Comparison of ENCODE assay signal across 8 cellular contexts in the genomic region with DNA sequence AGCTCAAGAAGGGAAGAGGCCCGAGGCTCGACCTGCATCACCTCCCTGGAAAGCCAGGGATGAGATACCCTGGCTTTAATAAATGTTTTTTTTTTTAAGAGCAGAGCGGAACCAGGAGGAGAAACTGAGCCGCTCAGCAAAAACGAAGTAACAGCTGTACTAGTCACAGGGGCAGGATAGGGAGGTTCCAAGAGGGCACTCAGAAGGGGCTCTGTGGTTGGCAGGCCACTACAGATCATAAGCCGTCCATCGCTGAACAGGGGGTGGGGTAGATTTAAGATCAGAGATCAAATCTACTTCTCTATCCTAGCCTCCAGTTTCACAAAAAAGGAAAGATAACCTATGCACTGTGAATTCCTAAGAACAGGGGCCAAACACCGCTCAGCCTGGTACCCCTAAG. TPM values are rescaled to one million over a fixed set of nuclear protein-coding genes. Genes with fewer than 3 reads are reported as not detected.
DNase-seq lines count a peak whose midpoint lies in the region; ATAC-seq and TF ChIP-seq lines count a peak whose summit lies in the region.

No MANE protein-coding gene starts in this region.

- H2AFZ ChIP-seq in GM23248 (peak overlapping the region; percentile 71), SK-N-SH (ENCODE audit: low read depth) (peak overlapping the region; percentile 67)

- CTCF ChIA-PET in SK-N-SH (lab: Yijun Ruan, JAX) = interaction anchor here (1.5 kb wide), 1 partner anchor 18 kb away, joined by 4 read pairs; no protein-coding TSS in a partner anchor

- peaks cover 10% of the 10 kb centered on the region; the same call in 1 of the 2 replicates for H3K4me1 ChIP-seq in GM23248 (ENCODE audit: insufficient read depth)
- H3K4me1 ChIP-seq in SK-N-SH (ENCODE audit: control insufficient read depth in 1 of 2, insufficient read depth in 2 of 2, low read depth in 1 of 2, low read length in 1 of 2) = peaks cover 3 to 6% of the 10 kb centered on the region in 2 experiments; a peak in 1 of 4 replicates

- H4K20me1 ChIP-seq in GM23248 (ENCODE audit: insufficient read depth) (peaks cover 6% of the 10 kb centered on the region; the same call in 1 of the 2 replicates), SK-N-SH (ENCODE audit: insufficient read depth) (peaks cover 18% of the 10 kb centered on the region; the same call in 1 of the 2 replicates)

- H3K79me2 ChIP-seq in GM23248 (ENCODE audit: insufficient read depth) = peaks cover 55% of the 10 kb centered on the region
- peaks cover 49% of the 10 kb centered on the region for H3K79me2 ChIP-seq in SK-N-SH (ENCODE audit: insufficient read depth)

- H3K9me2 ChIP-seq in GM23248 (ENCODE audit: insufficient read depth) (no peaks in the 10 kb centered on the region), SK-N-SH (no peaks in the 10 kb centered on the region)

- H3K36me3 ChIP-seq in GM23248 (ENCODE audit: low read depth) (peaks cover 37% of the 10 kb centered on the region), SK-N-SH (replicated peaks in 1 of 2; ENCODE audit: control insufficient read depth in 1 of 2, insufficient read depth in 2 of 2, low read length in 1 of 2) (peaks cover 35 to 43% of the 10 kb centered on the region in 2 experiments)

- TF ChIP-seq RAD21 in SK-N-SH (IDR thresholded peaks at IDR 0.05; ENCODE audit: low read length) = no peak

- H3K9me3 ChIP-seq in GM23248 (ENCODE audit: low read depth) (no peaks in the 10 kb centered on the region), SK-N-SH (no peaks in the 10 kb centered on the region)

- H3K4me3 ChIP-seq in GM23248 (peak overlapping the region; percentile 89), SK-N-SH (ENCODE audit: low read depth in 2 of 2, low read length in 1 of 2) (peak overlapping the region; percentile 76 to 82)

- ATAC-seq in HG03097 (IDR thresholded peaks at IDR 0.05; ENCODE audit: low FRiP score, unreplicated experiment) (no peak), HG03095 (IDR thresholded peaks at IDR 0.05; ENCODE audit: unreplicated experiment) (no peak), GM21723 (IDR thresholded peaks at IDR 0.05; ENCODE audit: unreplicated experiment) (no peak)

- H3K9ac ChIP-seq in GM23248 (peak overlapping the region; percentile 96), SK-N-SH (peak overlapping the region; percentile 91)

- POLR2A ChIA-PET in SK-N-SH (lab: Yijun Ruan, JAX) = interaction anchor here (0.6 to 1.5 kb wide), 4 partner anchors 18 to 248 kb away, joined by 3 to 5 read pairs (median 3); partner anchors contain the start of genes FOXRED2 and IFT27

- H3K4me2 ChIP-seq in GM23248 (ENCODE audit: unreplicated experiment) (peak overlapping the region; percentile 87), SK-N-SH (peak overlapping the region; percentile 92)

- no peak for TF ChIP-seq EP300 in SK-N-SH (IDR thresholded peaks at IDR 0.05; ENCODE audit: borderline replicate concordance in 1 of 2, low read depth in 1 of 2, low read length in 1 of 2)

- peak; percentile 68 for DNase-seq in GM23248
- peak; percentile 49 for DNase-seq in SK-N-SH
- DNase-seq in epithelial cell of prostate (ENCODE audit: low read depth, low spot score) = no peak
- DNase-seq in neural crest cell (ENCODE audit: low read depth, low spot score) = no peak
- no peak for DNase-seq in ureter (ENCODE audit: low spot score)

- in situ Hi-C loops in GM23248 (cut with MboI) = no loop called here

- no peak for TF ChIP-seq CTCF in SK-N-SH (IDR thresholded peaks at IDR 0.05)
- no peak for TF ChIP-seq CTCF in neural crest cell (conservative IDR thresholded peaks at IDR 0.05)

- no peaks in the 10 kb centered on the region for H3K27me3 ChIP-seq in GM23248 (replicated peaks; ENCODE audit: insufficient read depth)
- no peaks in the 10 kb centered on the region for H3K27me3 ChIP-seq in SK-N-SH (ENCODE audit: insufficient read depth)

- 1% methylated on average over 8 of the region's 8 CpGs for WGBS in GM23248 (ENCODE audit: low coverage in 1 of 2, low lambda C conversion rate in 2 of 2, missing lambda C conversion rate in 2 of 2), 2 experiments
- WGBS in SK-N-SH (ENCODE audit: low lambda C conversion rate) = 4% methylated on average over 8 of the region's 8 CpGs

- peak overlapping the region; percentile 92 for H3K27ac ChIP-seq in GM23248
- peak overlapping the region; percentile 83 to 88 for H3K27ac ChIP-seq in SK-N-SH (ENCODE audit: low read depth in 2 of 2, low read length in 1 of 2)
- H3K27ac ChIP-seq in epithelial cell of prostate = peak overlapping the region; percentile 95

- H3K36me3 Mint-ChIP-seq in neural crest cell (ENCODE audit: low read depth) = peaks cover 19% of the 10 kb centered on the region

- peaks cover 3% of the 10 kb centered on the region for H3K9me3 Mint-ChIP-seq in neural crest cell

- peak overlapping the region; percentile 98 for H3K4me3 Mint-ChIP-seq in neural crest cell

- peaks cover 33% of the 10 kb centered on the region for H3F3A ChIP-seq in GM23248 (ENCODE audit: insufficient read depth)
- peaks cover 12% of the 10 kb centered on the region for H3F3A ChIP-seq in SK-N-SH (replicated peaks; ENCODE audit: insufficient read depth)

- peak overlapping the region; percentile 98 for H3K27ac Mint-ChIP-seq in neural crest cell (ENCODE audit: unreplicated experiment)

- H3K27me3 Mint-ChIP-seq in neural crest cell (ENCODE audit: low read depth) = peaks cover 3% of the 10 kb centered on the region

- H3K4me1 Mint-ChIP-seq in neural crest cell = peaks cover 13% of the 10 kb centered on the region

TF ChIP-seq in SK-N-SH, 30 proteins besides CTCF, POLR2A, EP300 and RAD21 (continues in another document):
- TF ChIP-seq GABPA (IDR thresholded peaks at IDR 0.05; ENCODE audit: low read depth) = no peak
- TF ChIP-seq JUND (IDR thresholded peaks at IDR 0.05) = no peak
- TF ChIP-seq FOXM1 (IDR thresholded peaks at IDR 0.05; ENCODE audit: low read depth) = no peak
- TF ChIP-seq REST (IDR thresholded peaks at IDR 0.05; ENCODE audit: low read depth, low read length) = no peak
- no peak for TF ChIP-seq SMC3 (IDR thresholded peaks at IDR 0.05; ENCODE audit: low read depth, low read length)
- TF ChIP-seq ELF1 (IDR thresholded peaks at IDR 0.05) = no peak
- no peak for TF ChIP-seq NRF1 (IDR thresholded peaks at IDR 0.05; ENCODE audit: low read depth, low read length)
- no peak for TF ChIP-seq TAF1 (IDR thresholded peaks at IDR 0.05; ENCODE audit: borderline replicate concordance, low read depth, low read length)
- no peak for TF ChIP-seq FOSL2 (IDR thresholded peaks at IDR 0.05; ENCODE audit: borderline replicate concordance, low read depth)
- TF ChIP-seq FOXJ3 (CRISPR knock-in tag; IDR thresholded peaks at IDR 0.05) = no peak
- no peak for TF ChIP-seq YY1 (IDR thresholded peaks at IDR 0.05; ENCODE audit: low read depth)

RNA-seq across cellular contexts. Expression of gene EIF3D, which starts 0.6 kb away (rescaled TPM):
- total RNA-seq in GM23248 (2014; rRNA removed; shearing (Covaris generic)) = 310 and 377 TPM in 2 replicates
- polyA plus RNA-seq in GM23248 (2016; fragmentation: Nextera tagmentation; extraction: Ambion mirVana) (122 and 129 TPM in 2 replicates), SK-N-SH (2012; rRNA removed) (423 and 498 TPM in 2 replicates)
- 300 and 379 TPM in 2 replicates for polyA plus RNA-seq in SK-N-SH (2012; cell fraction: cytosol; rRNA removed)
- polyA plus RNA-seq in SK-N-SH (2012; cell fraction: nucleus; rRNA removed) = 400 and 411 TPM in 2 replicates
- total RNA-seq in neural crest cell (178 and 197 TPM in 2 replicates), ureter (169 TPM)

RNA-seq across cellular contexts. Expression of gene FOXRED2, which starts 21.5 kb away (rescaled TPM):
- 4.2 and 4.4 TPM in 2 replicates for total RNA-seq in GM23248 (2014; rRNA removed; shearing (Covaris generic))
- 5.0 and 6.5 TPM in 2 replicates for polyA plus RNA-seq in GM23248 (2016; fragmentation: Nextera tagmentation; extraction: Ambion mirVana)
- polyA plus RNA-seq in SK-N-SH (2012; rRNA removed) = 4.3 and 7.9 TPM in 2 replicates
- polyA plus RNA-seq in SK-N-SH (2012; cell fraction: cytosol; rRNA removed) = 4.6 and 6.9 TPM in 2 replicates
- 6.2 and 6.6 TPM in 2 replicates for polyA plus RNA-seq in SK-N-SH (2012; cell fraction: nucleus; rRNA removed)
- 44.8 and 45.1 TPM in 2 replicates for total RNA-seq in neural crest cell
- 15.3 TPM for total RNA-seq in ureter

RNA-seq across cellular contexts. Expression of gene TXN2, which starts 46.9 kb away (rescaled TPM):
- 24.0 and 33.1 TPM in 2 replicates for total RNA-seq in GM23248 (2014; rRNA removed; shearing (Covaris generic))
- polyA plus RNA-seq in GM23248 (2016; fragmentation: Nextera tagmentation; extraction: Ambion mirVana) (104 and 109 TPM in 2 replicates), SK-N-SH (2012; rRNA removed) (251 and 284 TPM in 2 replicates)
- polyA plus RNA-seq in SK-N-SH (2012; cell fraction: cytosol; rRNA removed) = 212 and 258 TPM in 2 replicates
- 151 and 162 TPM in 2 replicates for polyA plus RNA-seq in SK-N-SH (2012; cell fraction: nucleus; rRNA removed)
- total RNA-seq in neural crest cell (77.9 and 78.0 TPM in 2 replicates), ureter (88.2 TPM)

Comparison
In these comparisons a context has a peak if more than half of its experiments do, and no peak if none do; other contexts are left out.
1. DNase-seq: peak in GM23248 (single experiment) and SK-N-SH (single experiment); none in epithelial cell of prostate (single experiment), neural crest cell (single experiment) and ureter (single experiment).
2. Peak in every context shown above with its lines, with median percentiles within 50 percentile points of each other: H3K27ac ChIP-seq.